Comparison of ENCODE assay signal across 8 cellular contexts in genomic region chr14:33806905-33807304, GRCh38.
"Had no signal": no experiment of that assay in that cellular context is flagged by ENCODE, and none has a peak within 500 bp of the region (broad histone marks: within the 10 kb centered on the region; RNA-seq: fewer than 3 reads in every experiment).

No MANE protein-coding gene starts in this region.

- H2AFZ ChIP-seq: GM23248 had no signal

- H3K9me3 ChIP-seq: HAP-1 had no signal

- ATAC-seq: HCT116, HepG2 had no signal

- FAIRE-seq: HepG2 had no signal

- DNase-seq: GM23248, GOT3, H7, KG1 had no signal

- H3K4me1 ChIP-seq: HAP-1 had no signal

- H3K36me3 ChIP-seq: HAP-1 had no signal

- H3K27ac ChIP-seq: GM23248, HL-60 had no signal

- H3K4me3 ChIP-seq: GM23248, HAP-1 had no signal

- H3K9ac ChIP-seq: GM23248 had no signal
